In genomic region chr11:61834278-61835004, GRCh38 we compare ENCODE assay signal across 8 cellular contexts. TPM values are rescaled to one million over a fixed set of nuclear protein-coding genes. Genes with fewer than 3 reads are reported as not detected.
DNase-seq lines count a peak whose midpoint lies in the region; ATAC-seq and TF ChIP-seq lines count a peak whose summit lies in the region.

No MANE protein-coding gene starts in this region.

- no peaks in the 10 kb centered on the region for H3K9me3 ChIP-seq in heart right ventricle

- H3K27ac Mint-ChIP-seq in activated T-helper 17 cell treated with anti-CD3 and anti-CD28 coated beads, Interleukin-2, amount 50 U/mL, for 72 hours, result peak overlapping the region; percentile 93

- no peaks in the 10 kb centered on the region for H3K27me3 ChIP-seq in heart right ventricle

- H3K27ac ChIP-seq in heart right ventricle, result peak overlapping the region in 9 of 10 donors; percentile 35 to 86 (median 66)

- H3K4me3 ChIP-seq in heart right ventricle (no peak overlapping the region), skeletal muscle cell (ENCODE audit: low read depth, low read length) (no peak overlapping the region)

- peaks cover 9 to 63% (median 45%) of the 10 kb centered on the region in 9 donors for H3K4me1 ChIP-seq in heart right ventricle

- 45 to 49% methylated on average over 12 of the region's 12 CpGs for WGBS in heart right ventricle, 2 donors

- TF ChIP-seq CTCF in heart right ventricle (IDR thresholded peaks at IDR 0.05), result no peak

- peaks cover 0 to 19% (median 0%) of the 10 kb centered on the region in 9 donors for H3K36me3 ChIP-seq in heart right ventricle

- ATAC-seq in GM18519 (IDR thresholded peaks at IDR 0.05; ENCODE audit: low FRiP score, unreplicated experiment) (peak; percentile 86), HG02938 (IDR thresholded peaks at IDR 0.05; ENCODE audit: unreplicated experiment) (peak; percentile 91), heart right ventricle (peak; percentile 60 to 88 (median 78))
- ATAC-seq in activated T-helper 17 cell treated with anti-CD3 and anti-CD28 coated beads, Interleukin-2, amount 50 U/mL, for 72 hours (replicated peaks), result peak; percentile 87

- peaks cover 19% of the 10 kb centered on the region for H3K4me1 Mint-ChIP-seq in activated T-helper 17 cell treated with anti-CD3 and anti-CD28 coated beads, Interleukin-2, amount 50 U/mL, for 72 hours

- H3K9me3 Mint-ChIP-seq in activated T-helper 17 cell treated with anti-CD3 and anti-CD28 coated beads, Interleukin-2, amount 50 U/mL, for 72 hours, result no peaks in the 10 kb centered on the region

- no peaks in the 10 kb centered on the region for H3K27me3 Mint-ChIP-seq in activated T-helper 17 cell treated with anti-CD3 and anti-CD28 coated beads, Interleukin-2, amount 50 U/mL, for 72 hours

- H3K4me3 Mint-ChIP-seq in activated T-helper 17 cell treated with anti-CD3 and anti-CD28 coated beads, Interleukin-2, amount 50 U/mL, for 72 hours, result peak overlapping the region; percentile 81

- intact Hi-C loops in heart right ventricle (cut with DNase I), result loop anchor here in 1 of 10 donors (5.0 kb wide), 1 partner anchor 37 kb away; no protein-coding TSS in a partner anchor

- peak; percentile 54 for DNase-seq in AG08396 (ENCODE audit: low spot score)
- peak; percentile 76 for DNase-seq in NCI-H2196 (lab: John Stamatoyannopoulos, UW; ENCODE audit: unreplicated experiment)
- DNase-seq in heart right ventricle, result peak; percentile 60 to 61
- peak; percentile 54 for DNase-seq in skeletal muscle cell (ENCODE audit: low read depth)
- DNase-seq in NCI-H1105 treated with DMSO at 0.1 percent for 48 hours (lab: John Stamatoyannopoulos, UW), result no peak

- peaks cover 8% of the 10 kb centered on the region for H3K36me3 Mint-ChIP-seq in activated T-helper 17 cell treated with anti-CD3 and anti-CD28 coated beads, Interleukin-2, amount 50 U/mL, for 72 hours (ENCODE audit: low read depth)

RNA-seq across cellular contexts. Expression of gene FADS2, which starts 6.3 kb away (rescaled TPM):
- 10 to 100 TPM in 1 of 2 donors, 1 to 10 TPM in 1; 9.4 to 58.3 TPM for total RNA-seq in activated T-helper 17 cell treated with anti-CD3 and anti-CD28 coated beads, Interleukin-2, amount 50 U/mL, for 72 hours
- total RNA-seq in heart right ventricle, result 10 to 100 TPM; 15.1 to 37.0 (median 23.5) TPM
- polyA plus RNA-seq in heart right ventricle, result 10 to 100 TPM; 12.2 to 31.6 TPM

RNA-seq across cellular contexts. Expression of gene FADS1, which starts 17.6 kb away (rescaled TPM):
- total RNA-seq in activated T-helper 17 cell treated with anti-CD3 and anti-CD28 coated beads, Interleukin-2, amount 50 U/mL, for 72 hours, result 10 to 100 TPM in 1 of 2 donors, 1 to 10 TPM in 1; 5.6 to 22.9 TPM
- 10 to 100 TPM; 16.4 to 37.4 (median 25.4) TPM for total RNA-seq in heart right ventricle
- 10 to 100 TPM; 13.8 to 35.2 TPM for polyA plus RNA-seq in heart right ventricle

RNA-seq across cellular contexts. Expression of gene FEN1, which starts 41.7 kb away (rescaled TPM):
- total RNA-seq in activated T-helper 17 cell treated with anti-CD3 and anti-CD28 coated beads, Interleukin-2, amount 50 U/mL, for 72 hours, result 100 to 1,000 TPM in 1 of 2 donors, 10 to 100 TPM in 1; 72.6 to 133 TPM
- total RNA-seq in heart right ventricle, result 1 to 10 TPM; 3.7 to 8.6 (median 6.2) TPM
- 1 to 10 TPM; 2.1 to 8.8 TPM for polyA plus RNA-seq in heart right ventricle

RNA-seq across cellular contexts. Expression of gene TMEM258, which starts 42.0 kb away (rescaled TPM):
- 100 to 1,000 TPM; 135 to 156 TPM for total RNA-seq in activated T-helper 17 cell treated with anti-CD3 and anti-CD28 coated beads, Interleukin-2, amount 50 U/mL, for 72 hours
- 100 to 1,000 TPM in 9 of 10 donors, 10 to 100 TPM in 1; 98.9 to 142 (median 109) TPM for total RNA-seq in heart right ventricle
- polyA plus RNA-seq in heart right ventricle, result 100 to 1,000 TPM in 1 of 2 donors, 10 to 100 TPM in 1; 80.7 to 273 TPM

RNA-seq across cellular contexts. Expression of gene FADS3, which starts 56.9 kb away (rescaled TPM):
- 10 to 100 TPM in 1 of 2 donors, 1 to 10 TPM in 1; 3.6 to 24.7 TPM for total RNA-seq in activated T-helper 17 cell treated with anti-CD3 and anti-CD28 coated beads, Interleukin-2, amount 50 U/mL, for 72 hours
- 100 to 1,000 TPM in 1 of 10 donors, 10 to 100 TPM in 9; 54.9 to 119 (median 71.1) TPM for total RNA-seq in heart right ventricle
- polyA plus RNA-seq in heart right ventricle, result 100 to 1,000 TPM; 119 to 217 TPM

Comparison
In these comparisons a context has a peak if more than half of its experiments do, and no peak if none do; other contexts are left out.
1. RNA of gene FEN1, which starts 41.7 kb away (total RNA-seq): 72.6 to 133 TPM in activated T-helper 17 cell treated with anti-CD3 and anti-CD28 coated beads, Interleukin-2, amount 50 U/mL, for 72 hours; 3.7 to 8.6 TPM in heart right ventricle; every median in the first group is over 4 times any median in the second.
2. Peak in every context shown above with its lines, with median percentiles within 50 percentile points of each other: ATAC-seq.